Comparison of ENCODE assay signal across 8 cellular contexts in genomic region chr11:30585892-30586250, GRCh38. TPM values are rescaled to one million over a fixed set of nuclear protein-coding genes. Genes with fewer than 3 reads are reported as not detected.
DNase-seq lines count a peak whose midpoint lies in the region; ATAC-seq and TF ChIP-seq lines count a peak whose summit lies in the region.

No MANE protein-coding gene starts in this region.

- H3K4me1 ChIP-seq in BLaER1 treated with 17β-estradiol and CSF1 and Interleukin-3, amounts not matched to agents 10 nM and 100 nM, result peaks cover 6 to 50% (median 30%) of the 10 kb centered on the region in 10 experiments; a peak in 16 of 20 replicates
- peaks cover 3% of the 10 kb centered on the region for H3K4me1 ChIP-seq in colonic mucosa
- no peaks in the 10 kb centered on the region for H3K4me1 ChIP-seq in mesendoderm (ENCODE audit: control insufficient read depth, low read depth, low read length)

- peak overlapping the region; percentile 89 for H3K4me3 Mint-ChIP-seq in type B pancreatic cell

- peak overlapping the region; percentile 69 to 82 (median 73) for H3K4me3 ChIP-seq in BLaER1 treated with 17β-estradiol and CSF1 and Interleukin-3, amounts not matched to agents 10 nM and 100 nM
- H3K4me3 ChIP-seq in colonic mucosa (peak overlapping the region; percentile 64), mesendoderm (ENCODE audit: low read length) (peak overlapping the region; percentile 38)

- no peak overlapping the region for H3K27ac Mint-ChIP-seq in type B pancreatic cell

- peak overlapping the region; percentile 63 to 84 (median 76) for H3K9ac ChIP-seq in BLaER1 treated with 17β-estradiol and CSF1 and Interleukin-3, amounts not matched to agents 10 nM and 100 nM
- H3K9ac ChIP-seq in colonic mucosa (ENCODE audit: low read depth in 2 of 2, low read length in 2 of 2) (peak overlapping the region in 1 of 2 donors; percentile 43), mesendoderm (ENCODE audit: low read length) (peak overlapping the region; percentile 36)

- no peak overlapping the region for H3K4ac ChIP-seq in mesendoderm (ENCODE audit: low read depth, low read length)

- peak; percentile 17 for DNase-seq in colonic mucosa
- DNase-seq in mesendoderm, result no peak
- DNase-seq in type B pancreatic cell (ENCODE audit: extremely low spot score, unreplicated experiment), result no peak
- no peak for DNase-seq in KG1 (lab: John Stamatoyannopoulos, UW)
- DNase-seq in epidermal melanocyte (ENCODE audit: insufficient read length, low spot score), result no peak

- H3K36me3 Mint-ChIP-seq in type B pancreatic cell, result peaks cover 4% of the 10 kb centered on the region

- TF ChIP-seq CTCF in colonic mucosa (IDR thresholded peaks at IDR 0.05), result no peak
- TF ChIP-seq CTCF in type B pancreatic cell (conservative IDR thresholded peaks at IDR 0.05), result no peak

- peaks cover 0 to 6% (median 0%) of the 10 kb centered on the region in 11 experiments; a peak in 4 of 22 replicates for H4K20me1 ChIP-seq in BLaER1 treated with 17β-estradiol and CSF1 and Interleukin-3, amounts not matched to agents 10 nM and 100 nM

- H3K36me3 ChIP-seq in BLaER1 treated with 17β-estradiol and CSF1 and Interleukin-3, amounts not matched to agents 10 nM and 100 nM, result no peaks in the 10 kb centered on the region
- H3K36me3 ChIP-seq in colonic mucosa (no peaks in the 10 kb centered on the region), mesendoderm (ENCODE audit: control insufficient read depth, insufficient read depth, low read length) (no peaks in the 10 kb centered on the region)

- ATAC-seq in GM19395 (IDR thresholded peaks at IDR 0.05; ENCODE audit: unreplicated experiment) (peak; percentile 29), HG03521 (IDR thresholded peaks at IDR 0.05; ENCODE audit: unreplicated experiment) (peak; percentile 14)

- no peaks in the 10 kb centered on the region for H3K79me1 ChIP-seq in mesendoderm (ENCODE audit: low read length)

- no peak overlapping the region for H2BK120ac ChIP-seq in mesendoderm (ENCODE audit: low read depth, low read length)

- peaks cover 46% of the 10 kb centered on the region for H3K27me3 Mint-ChIP-seq in type B pancreatic cell

- peaks cover 33% of the 10 kb centered on the region for H3K4me1 Mint-ChIP-seq in type B pancreatic cell (ENCODE audit: unreplicated experiment)

- no peak overlapping the region for H4K5ac ChIP-seq in mesendoderm (ENCODE audit: low read length)

- no CpG with 5 or more reads among the region's 42 CpGs for WGBS in mesendoderm (ENCODE audit: extremely low coverage, insufficient coverage, low lambda C conversion rate)

- H3K18ac ChIP-seq in mesendoderm (ENCODE audit: low read length), result peak overlapping the region; percentile 71

- peak overlapping the region; percentile 78 for H3K56ac ChIP-seq in mesendoderm (ENCODE audit: low read length)

- no peaks in the 10 kb centered on the region for H3K79me2 ChIP-seq in mesendoderm (ENCODE audit: control insufficient read depth, insufficient read depth, low read length)

- H3K4me2 ChIP-seq in BLaER1 treated with 17β-estradiol and CSF1 and Interleukin-3, amounts not matched to agents 10 nM and 100 nM, result peak overlapping the region; percentile 79 to 99 (median 89)
- peak overlapping the region; percentile 88 for H3K4me2 ChIP-seq in mesendoderm (ENCODE audit: low read length)

- H4K8ac ChIP-seq in mesendoderm (ENCODE audit: low read depth, low read length), result no peak overlapping the region

- peak overlapping the region; percentile 44 to 69 (median 61); a peak in 21 of 22 replicates for H3K27ac ChIP-seq in BLaER1 treated with 17β-estradiol and CSF1 and Interleukin-3, amounts not matched to agents 10 nM and 100 nM
- H3K27ac ChIP-seq in colonic mucosa, result peak overlapping the region; percentile 6
- no peak overlapping the region for H3K27ac ChIP-seq in mesendoderm (ENCODE audit: low read depth, low read length)

- H3K9me3 ChIP-seq in BLaER1 treated with 17β-estradiol and CSF1 and Interleukin-3, amounts not matched to agents 10 nM and 100 nM (replicated peaks in 1 of 11), result peaks cover 0 to 5% (median 0%) of the 10 kb centered on the region in 11 experiments; a peak in 4 of 22 replicates
- H3K9me3 ChIP-seq in colonic mucosa, result no peaks in the 10 kb centered on the region

- H2BK15ac ChIP-seq in mesendoderm (replicated peaks; ENCODE audit: low read depth), result no peak overlapping the region

- no peak overlapping the region for H2AK5ac ChIP-seq in mesendoderm (ENCODE audit: low read length)

- no peak overlapping the region for H3K23ac ChIP-seq in mesendoderm (ENCODE audit: low read length)

- no peaks in the 10 kb centered on the region for H3K9me3 Mint-ChIP-seq in type B pancreatic cell

- peaks cover 58 to 82% (median 76%) of the 10 kb centered on the region in 11 experiments for H3K27me3 ChIP-seq in BLaER1 treated with 17β-estradiol and CSF1 and Interleukin-3, amounts not matched to agents 10 nM and 100 nM
- peaks cover 16% of the 10 kb centered on the region for H3K27me3 ChIP-seq in colonic mucosa
- peaks cover 16% of the 10 kb centered on the region for H3K27me3 ChIP-seq in mesendoderm (ENCODE audit: insufficient read depth, low read length, poor library complexity)

- intact Hi-C loops in colonic mucosa (cut with DNase I), result loop anchor here (10.0 kb wide), 1 partner anchor 241 kb away; no protein-coding TSS in a partner anchor

- H2BK5ac ChIP-seq in mesendoderm (ENCODE audit: low read length), result no peak overlapping the region

RNA-seq across cellular contexts. Expression of gene MPPED2, which starts 0.3 kb away (rescaled TPM):
- total RNA-seq in colonic mucosa (1 to 10 TPM in 1 of 2 donors, under 1 TPM in 1; 0.57 to 1.8 TPM), type B pancreatic cell (ENCODE audit: low replicate concordance) (16.8 and 63.9 TPM in 2 replicates)
- polyA plus RNA-seq in mesendoderm (2013, experiment 1 of 2), result 1.3 TPM
- 1.1 TPM for polyA plus RNA-seq in mesendoderm (2013, experiment 2 of 2)
